In the genomic region with DNA sequence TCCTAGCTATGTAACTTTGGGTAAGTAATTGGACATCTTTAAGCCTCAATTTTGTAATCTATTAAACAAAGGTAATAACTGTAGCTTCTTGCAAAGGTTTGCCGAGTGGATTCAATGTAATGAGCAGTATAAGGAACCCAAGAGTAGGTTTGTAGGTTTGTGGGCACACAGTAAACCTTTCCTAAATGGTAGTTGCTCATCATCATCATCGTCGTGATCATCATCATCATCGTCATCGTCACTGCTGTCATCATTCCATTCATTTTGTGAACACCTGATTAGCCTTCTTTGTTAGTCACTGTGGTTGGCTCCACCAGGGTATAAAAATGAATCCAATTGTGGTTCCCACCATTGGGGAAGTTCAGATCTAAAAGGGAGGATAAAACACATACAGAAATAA, we compare ENCODE assay signal across 37 cellular contexts.
DNase-seq lines count a peak whose midpoint lies in the region; ATAC-seq, FAIRE-seq and TF ChIP-seq lines count a peak whose summit lies in the region.
"Had no signal": no experiment of that assay in that cellular context is flagged by ENCODE, and none has a peak within 500 bp of the region (broad histone marks: within the 10 kb centered on the region; RNA-seq: fewer than 3 reads in every experiment).

No MANE protein-coding gene starts in this region.

- POLR2A ChIA-PET in HepG2 (lab: Yijun Ruan, JAX) (no interaction called here), HEK293 (lab: Yijun Ruan, JAX) (no interaction called here)

- H3K9me2 ChIP-seq in neural cell (ENCODE audit: insufficient read depth, low read length), result no peaks in the 10 kb centered on the region

- CTCF ChIA-PET in HepG2 (lab: Yijun Ruan, JAX; ENCODE audit: low intra/inter-chr PET ratio, low total read pairs), result no interaction called here
- CTCF ChIA-PET in HEK293 (lab: Yijun Ruan, JAX), result no interaction called here

- DNase-seq in HepG2 (ENCODE audit: low spot score), result no peak
- no peak for DNase-seq in right lobe of liver
- no peak for DNase-seq in glutamatergic neuron
- DNase-seq in dedifferentiated amniotic fluid mesenchymal stem cell (ENCODE audit: extremely low spot score), result no peak
- DNase-seq: 8988T; ACHN; AML-193; BE2C; C1 segment of cervical spinal cord; Caco-2; Calu3; CD4-positive, alpha-beta memory T cell; CD4-positive, alpha-beta T cell; CD4-positive, CD25-positive, alpha-beta regulatory T cell; CD8-positive, alpha-beta memory T cell; CD8-positive, alpha-beta T cell; COR-L47; DMS 273 treated with DMSO at 0.1 percent for 48 hours; DMS153; DMS53; DMS79; DMS79 treated with DMSO at 0.1 percent for 48 hours; DND-41; EL had no signal

- FAIRE-seq in HepG2 (lab: Jason Lieb, UNC), result no peak
- FAIRE-seq: A204.1, A549, D721Med had no signal

- H3K27ac ChIP-seq in HepG2 (ENCODE audit: extremely low read length, insufficient read depth, low read length) (no peak overlapping the region), right lobe of liver (no peak overlapping the region), HEK293 (ENCODE audit: extremely low read depth, low read depth, low read length) (no peak overlapping the region), neural cell (ENCODE audit: low read length) (peak overlapping the region; percentile 47)
- H3K27ac ChIP-seq: 22Rv1; A549; BLaER1; BLaER1 treated with 17β-estradiol and CSF1 and Interleukin-3, amounts not matched to agents 10 nM and 100 nM; C4-2B had no signal

- H3K4me2 ChIP-seq in HepG2 (ENCODE audit: low read depth, low read length), result no peak overlapping the region
- no peak overlapping the region for H3K4me2 ChIP-seq in neural cell (ENCODE audit: low read length)
- H3K4me2 ChIP-seq: A549; BLaER1; BLaER1 treated with 17β-estradiol and CSF1 and Interleukin-3, amounts not matched to agents 10 nM and 100 nM had no signal

- TF ChIP-seq POLR2A in HepG2 (IDR thresholded peaks at IDR 0.05; ENCODE audit: insufficient read depth in 1 of 2, low read depth in 2 of 2, low read length in 2 of 2) (no peak), right lobe of liver (IDR thresholded peaks at IDR 0.05) (no peak)

- TF ChIP-seq CTCF in HepG2 (CRISPR knock-in tag; IDR thresholded peaks at IDR 0.05) (no peak), right lobe of liver (IDR thresholded peaks at IDR 0.05) (no peak), HEK293 (tag by site-specific recombination; IDR thresholded peaks at IDR 0.05) (no peak), glutamatergic neuron (IDR thresholded peaks at IDR 0.05; ENCODE audit: partially characterized antibody, unreplicated experiment) (no peak), neural cell (IDR thresholded peaks at IDR 0.05; ENCODE audit: poor library complexity, severe bottlenecking) (no peak)

- H3F3A ChIP-seq in neural cell (ENCODE audit: insufficient read depth, low read length, poor library complexity, severe bottlenecking), result no peaks in the 10 kb centered on the region

- H3K9ac ChIP-seq in HepG2 (ENCODE audit: insufficient read depth, low read depth, low read length), result no peak overlapping the region
- no peak overlapping the region for H3K9ac ChIP-seq in neural cell (ENCODE audit: low read length)
- H3K9ac ChIP-seq: BLaER1; BLaER1 treated with 17β-estradiol and CSF1 and Interleukin-3, amounts not matched to agents 10 nM and 100 nM had no signal

- no peak for TF ChIP-seq RAD21 in HepG2 (CRISPR knock-in tag; IDR thresholded peaks at IDR 0.05)
- TF ChIP-seq RAD21 in neural cell (conservative IDR thresholded peaks at IDR 0.05), result no peak

- peaks cover 19% of the 10 kb centered on the region for H3K4me1 Mint-ChIP-seq in glutamatergic neuron (ENCODE audit: low read depth, unreplicated experiment)
- H3K4me1 Mint-ChIP-seq: B cell; CD14-positive monocyte; CD4-positive, alpha-beta memory T cell; CD4-positive, CD25-positive, alpha-beta regulatory T cell; CD8-positive, alpha-beta memory T cell had no signal

- H3K4me3 ChIP-seq in HepG2 (replicated peaks in 1 of 3; ENCODE audit: insufficient read depth in 1 of 3, low read depth in 2 of 3, low read length in 3 of 3) (no peak overlapping the region), right lobe of liver (no peak overlapping the region), HEK293 (ENCODE audit: low read depth, low read length) (no peak overlapping the region), neural cell (ENCODE audit: low read length) (no peak overlapping the region)
- H3K4me3 ChIP-seq: A549; BLaER1; BLaER1 treated with 17β-estradiol and CSF1 and Interleukin-3, amounts not matched to agents 10 nM and 100 nM had no signal

- no peaks in the 10 kb centered on the region for H3K79me2 ChIP-seq in HepG2 (ENCODE audit: insufficient read depth, low read length)
- no peaks in the 10 kb centered on the region for H3K79me2 ChIP-seq in neural cell (replicated peaks; ENCODE audit: insufficient read depth, low read length)

- in situ Hi-C loops in HepG2 (cut with HindIII; ENCODE audit: extremely low pct_ligation_motif_present, low pct_unique_long_range_greater_than_20kb), result no loop called here

- H3K36me3 ChIP-seq in HepG2 (replicated peaks in 1 of 2; ENCODE audit: control insufficient read depth in 1 of 2, insufficient read depth in 2 of 2, low read length in 2 of 2), result no peaks in the 10 kb centered on the region
- H3K36me3 ChIP-seq in right lobe of liver, result no peaks in the 10 kb centered on the region
- H3K36me3 ChIP-seq in HEK293 (ENCODE audit: control insufficient read depth in 2 of 2, insufficient read depth in 1 of 2, low read length in 2 of 2), result no peaks in the 10 kb centered on the region
- no peaks in the 10 kb centered on the region for H3K36me3 ChIP-seq in neural cell (ENCODE audit: insufficient read depth, low read length)
- H3K36me3 ChIP-seq: BE2C; BLaER1; BLaER1 treated with 17β-estradiol and CSF1 and Interleukin-3, amounts not matched to agents 10 nM and 100 nM had no signal

- intact Hi-C loops in HepG2 (cut with micrococcal nuclease; ENCODE audit: unreplicated experiment), result no loop called here
- intact Hi-C loops in right lobe of liver (cut with DNase I), result no loop called here

- H2AFZ ChIP-seq in HepG2 (ENCODE audit: low read length), result no peak overlapping the region
- no peak overlapping the region for H2AFZ ChIP-seq in neural cell (ENCODE audit: low read depth, low read length)

- no peaks in the 10 kb centered on the region for H4K20me1 ChIP-seq in HepG2 (ENCODE audit: insufficient read depth, low read length)
- no peaks in the 10 kb centered on the region for H4K20me1 ChIP-seq in neural cell (ENCODE audit: insufficient read depth)
- H4K20me1 ChIP-seq: BLaER1; BLaER1 treated with 17β-estradiol and CSF1 and Interleukin-3, amounts not matched to agents 10 nM and 100 nM had no signal

- H3K27me3 ChIP-seq in HepG2 (ENCODE audit: control insufficient read depth in 1 of 2, insufficient read depth in 2 of 2, low read length in 2 of 2) (no peaks in the 10 kb centered on the region), right lobe of liver (no peaks in the 10 kb centered on the region), neural cell (ENCODE audit: insufficient read depth, low read depth, low read length) (no peaks in the 10 kb centered on the region)
- H3K27me3 ChIP-seq: BE2C; BLaER1; BLaER1 treated with 17β-estradiol and CSF1 and Interleukin-3, amounts not matched to agents 10 nM and 100 nM had no signal

- H3K9me3 ChIP-seq in HepG2 (ENCODE audit: low read length), result no peaks in the 10 kb centered on the region; the same call in 1 of the 2 replicates
- H3K9me3 ChIP-seq in right lobe of liver, result no peaks in the 10 kb centered on the region
- H3K9me3 ChIP-seq in HEK293 (ENCODE audit: control insufficient read depth, insufficient read depth, low read depth, low read length), result no peaks in the 10 kb centered on the region
- H3K9me3 ChIP-seq in neural cell (ENCODE audit: low read length), result no peaks in the 10 kb centered on the region
- H3K9me3 ChIP-seq: A549; BE2C; BLaER1; BLaER1 treated with 17β-estradiol and CSF1 and Interleukin-3, amounts not matched to agents 10 nM and 100 nM; Caco-2 had no signal

- H3K27ac Mint-ChIP-seq in glutamatergic neuron (ENCODE audit: unreplicated experiment), result peak overlapping the region; percentile 9
- H3K27ac Mint-ChIP-seq: B cell; CD14-positive monocyte; CD4-positive, alpha-beta memory T cell; CD4-positive, alpha-beta T cell; CD4-positive, CD25-positive, alpha-beta regulatory T cell; CD8-positive, alpha-beta memory T cell; CD8-positive, alpha-beta T cell had no signal

- H3K36me3 Mint-ChIP-seq in glutamatergic neuron (ENCODE audit: unreplicated experiment), result no peaks in the 10 kb centered on the region
- H3K36me3 Mint-ChIP-seq: CD14-positive monocyte; CD4-positive, alpha-beta memory T cell; CD4-positive, CD25-positive, alpha-beta regulatory T cell; CD8-positive, alpha-beta T cell had no signal

- no TSS peak for BruUV-seq in HepG2 (replicated peaks; lab: Mats Ljungman, UMichigan)

- TF ChIP-seq EP300 in HepG2 (IDR thresholded peaks at IDR 0.05; ENCODE audit: low read depth in 2 of 2, low read length in 2 of 2), result no peak
- no peak for TF ChIP-seq EP300 in HepG2 (CRISPR knock-in tag; IDR thresholded peaks at IDR 0.05; ENCODE audit: borderline replicate concordance)
- no peak for TF ChIP-seq EP300 in neural cell (conservative IDR thresholded peaks at IDR 0.05; ENCODE audit: poor library complexity, severe bottlenecking)

- H3K4me1 ChIP-seq in HepG2 (ENCODE audit: insufficient read depth, low read length) (no peaks in the 10 kb centered on the region), right lobe of liver (no peaks in the 10 kb centered on the region), HEK293 (ENCODE audit: control insufficient read depth, insufficient read depth, low read length) (no peaks in the 10 kb centered on the region)
- H3K4me1 ChIP-seq: A549; BE2C; BLaER1; BLaER1 treated with 17β-estradiol and CSF1 and Interleukin-3, amounts not matched to agents 10 nM and 100 nM; Caco-2 had no signal

- H3K4me3 Mint-ChIP-seq in glutamatergic neuron (ENCODE audit: unreplicated experiment), result no peak overlapping the region
- H3K4me3 Mint-ChIP-seq: B cell; CD14-positive monocyte; CD4-positive, alpha-beta memory T cell; CD4-positive, alpha-beta T cell; CD4-positive, CD25-positive, alpha-beta regulatory T cell; CD8-positive, alpha-beta memory T cell; CD8-positive, alpha-beta T cell had no signal

- ATAC-seq in HepG2 (no peak), right lobe of liver (no peak), GM19452 (IDR thresholded peaks at IDR 0.05; ENCODE audit: unreplicated experiment) (no peak), GM18502 (IDR thresholded peaks at IDR 0.05; ENCODE audit: poor library complexity, unreplicated experiment) (no peak)
- ATAC-seq: A549; CD8-positive, alpha-beta T cell had no signal

- no peaks in the 10 kb centered on the region for H3K9me3 Mint-ChIP-seq in glutamatergic neuron (ENCODE audit: unreplicated experiment)
- H3K9me3 Mint-ChIP-seq: CD4-positive, alpha-beta T cell; CD8-positive, alpha-beta T cell had no signal

- 6% methylated on average over 5 of the region's 5 CpGs for WGBS in HepG2 (ENCODE audit: low lambda C conversion rate)
- 80% methylated on average over 5 of the region's 5 CpGs for WGBS in right lobe of liver (ENCODE audit: insufficient coverage, low coverage, low lambda C conversion rate, missing lambda C conversion rate)

- no peaks in the 10 kb centered on the region for H3K27me3 Mint-ChIP-seq in glutamatergic neuron (ENCODE audit: unreplicated experiment)
- H3K27me3 Mint-ChIP-seq: B cell; CD4-positive, alpha-beta memory T cell; CD4-positive, alpha-beta T cell; CD8-positive, alpha-beta memory T cell had no signal

TF ChIP-seq in HEK293, 187 proteins besides CTCF, POLR2A, EP300 and RAD21 (continues in another document):
- no peak for TF ChIP-seq ZBTB1 (tag by site-specific recombination; IDR thresholded peaks at IDR 0.05)
